ENCODE assay signal across 1 cellular context in genomic region chr6:155328539-155329459, GRCh38.
TF ChIP-seq lines count a peak whose summit lies in the region.

No MANE protein-coding gene starts in this region.

TF ChIP-seq in HepG2, 621 proteins besides CTCF, POLR2A, EP300 and RAD21 (continued from another document and continues in another):
- TF ChIP-seq, protein P1, sequence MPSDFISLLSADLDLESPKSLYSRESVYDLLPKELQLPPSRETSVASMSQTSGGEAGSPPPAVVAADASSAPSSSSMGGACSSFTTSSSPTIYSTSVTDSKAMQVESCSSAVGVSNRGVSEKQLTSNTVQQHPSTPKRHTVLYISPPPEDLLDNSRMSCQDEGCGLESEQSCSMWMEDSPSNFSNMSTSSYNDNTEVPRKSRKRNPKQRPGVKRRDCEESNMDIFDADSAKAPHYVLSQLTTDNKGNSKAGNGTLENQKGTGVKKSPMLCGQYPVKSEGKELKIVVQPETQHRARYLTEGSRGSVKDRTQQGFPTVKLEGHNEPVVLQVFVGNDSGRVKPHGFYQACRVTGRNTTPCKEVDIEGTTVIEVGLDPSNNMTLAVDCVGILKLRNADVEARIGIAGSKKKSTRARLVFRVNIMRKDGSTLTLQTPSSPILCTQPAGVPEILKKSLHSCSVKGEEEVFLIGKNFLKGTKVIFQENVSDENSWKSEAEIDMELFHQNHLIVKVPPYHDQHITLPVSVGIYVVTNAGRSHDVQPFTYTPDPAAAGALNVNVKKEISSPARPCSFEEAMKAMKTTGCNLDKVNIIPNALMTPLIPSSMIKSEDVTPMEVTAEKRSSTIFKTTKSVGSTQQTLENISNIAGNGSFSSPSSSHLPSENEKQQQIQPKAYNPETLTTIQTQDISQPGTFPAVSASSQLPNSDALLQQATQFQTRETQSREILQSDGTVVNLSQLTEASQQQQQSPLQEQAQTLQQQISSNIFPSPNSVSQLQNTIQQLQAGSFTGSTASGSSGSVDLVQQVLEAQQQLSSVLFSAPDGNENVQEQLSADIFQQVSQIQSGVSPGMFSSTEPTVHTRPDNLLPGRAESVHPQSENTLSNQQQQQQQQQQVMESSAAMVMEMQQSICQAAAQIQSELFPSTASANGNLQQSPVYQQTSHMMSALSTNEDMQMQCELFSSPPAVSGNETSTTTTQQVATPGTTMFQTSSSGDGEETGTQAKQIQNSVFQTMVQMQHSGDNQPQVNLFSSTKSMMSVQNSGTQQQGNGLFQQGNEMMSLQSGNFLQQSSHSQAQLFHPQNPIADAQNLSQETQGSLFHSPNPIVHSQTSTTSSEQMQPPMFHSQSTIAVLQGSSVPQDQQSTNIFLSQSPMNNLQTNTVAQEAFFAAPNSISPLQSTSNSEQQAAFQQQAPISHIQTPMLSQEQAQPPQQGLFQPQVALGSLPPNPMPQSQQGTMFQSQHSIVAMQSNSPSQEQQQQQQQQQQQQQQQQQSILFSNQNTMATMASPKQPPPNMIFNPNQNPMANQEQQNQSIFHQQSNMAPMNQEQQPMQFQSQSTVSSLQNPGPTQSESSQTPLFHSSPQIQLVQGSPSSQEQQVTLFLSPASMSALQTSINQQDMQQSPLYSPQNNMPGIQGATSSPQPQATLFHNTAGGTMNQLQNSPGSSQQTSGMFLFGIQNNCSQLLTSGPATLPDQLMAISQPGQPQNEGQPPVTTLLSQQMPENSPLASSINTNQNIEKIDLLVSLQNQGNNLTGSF (CRISPR knock-in tag; IDR thresholded peaks at IDR 0.05): no peak
- TF ChIP-seq ZNF749 (CRISPR knock-in tag; IDR thresholded peaks at IDR 0.05; ENCODE audit: borderline replicate concordance) (peak; percentile 69; the same call in 1 of the 2 replicates), MIER3 (CRISPR knock-in tag; IDR thresholded peaks at IDR 0.05; ENCODE audit: borderline replicate concordance) (peak; percentile 89; the same call in 1 of the 2 replicates), BRCA1 (CRISPR knock-in tag; IDR thresholded peaks at IDR 0.05) (0 out of 2 replicates have a peak, but pooled peaks have one; percentile 62), ZNF572 (CRISPR knock-in tag; IDR thresholded peaks at IDR 0.05) (no peak), ZFP41 (CRISPR knock-in tag; IDR thresholded peaks at IDR 0.05; ENCODE audit: borderline replicate concordance) (0 out of 2 replicates have a peak, but pooled peaks have one; percentile 71), ZFP1 (CRISPR knock-in tag; IDR thresholded peaks at IDR 0.05) (peak; percentile 83; the same call in 1 of the 2 replicates), ZNF136 (CRISPR knock-in tag; IDR thresholded peaks at IDR 0.05; ENCODE audit: low read depth) (no peak), E2F2 (CRISPR knock-in tag; IDR thresholded peaks at IDR 0.05; ENCODE audit: borderline replicate concordance) (no peak), SYNCRIP (IDR thresholded peaks at IDR 0.05; ENCODE audit: insufficient read depth, low read depth, low read length) (no peak), HNF1A (IDR thresholded peaks at IDR 0.05; ENCODE audit: low read depth) (peak; percentile 93), HNF1A (CRISPR knock-in tag; IDR thresholded peaks at IDR 0.05; ENCODE audit: borderline replicate concordance) (peak; percentile 94; the same call in 1 of the 2 replicates), TSC22D2 (CRISPR knock-in tag; IDR thresholded peaks at IDR 0.05; ENCODE audit: borderline replicate concordance) (peak; percentile 78; the same call in 1 of the 2 replicates), RFXAP (CRISPR knock-in tag; IDR thresholded peaks at IDR 0.05; ENCODE audit: borderline replicate concordance) (peak; percentile 58; the same call in 1 of the 2 replicates), TFDP1 (CRISPR knock-in tag; IDR thresholded peaks at IDR 0.05; ENCODE audit: borderline replicate concordance) (no peak; the same call in 1 of the 2 replicates), HOXA7 (CRISPR knock-in tag; IDR thresholded peaks at IDR 0.05) (no peak), CEBPB (IDR thresholded peaks at IDR 0.05; ENCODE audit: borderline replicate concordance, low read depth, low read length) (peak; percentile 87), ZMYM4 (CRISPR knock-in tag; IDR thresholded peaks at IDR 0.05) (peak; percentile 62), DNMT3B (CRISPR knock-in tag; conservative IDR thresholded peaks at IDR 0.05) (no peak; the same call in none of the 2 replicates), PHB2 (IDR thresholded peaks at IDR 0.05; ENCODE audit: partially characterized antibody) (no peak), ZNF34 (CRISPR knock-in tag; IDR thresholded peaks at IDR 0.05; ENCODE audit: borderline replicate concordance) (no peak), STAG1 (CRISPR knock-in tag; IDR thresholded peaks at IDR 0.05) (peak; percentile 46), ZNF17 (CRISPR knock-in tag; IDR thresholded peaks at IDR 0.05) (0 out of 2 replicates have a peak, but pooled peaks have one; percentile 7), ZNF576 (CRISPR knock-in tag; IDR thresholded peaks at IDR 0.05) (no peak), ZNF20 (CRISPR knock-in tag; IDR thresholded peaks at IDR 0.05) (0 out of 2 replicates have a peak, but pooled peaks have one; percentile 42), NCOA1 (CRISPR knock-in tag; IDR thresholded peaks at IDR 0.05) (peak; percentile 96), PBX3 (CRISPR knock-in tag; IDR thresholded peaks at IDR 0.05; ENCODE audit: borderline replicate concordance) (no peak), MXD3 (CRISPR knock-in tag; IDR thresholded peaks at IDR 0.05) (no peak), NFKBIZ (CRISPR knock-in tag; IDR thresholded peaks at IDR 0.05) (peak; percentile 98), ZSCAN25 (CRISPR knock-in tag; IDR thresholded peaks at IDR 0.05) (no peak), ADNP (CRISPR knock-in tag; IDR thresholded peaks at IDR 0.05) (no peak), SIX1 (CRISPR knock-in tag; IDR thresholded peaks at IDR 0.05; ENCODE audit: borderline replicate concordance) (peak; percentile 77; the same call in 1 of the 2 replicates), HDAC1 (CRISPR knock-in tag; IDR thresholded peaks at IDR 0.05) (no peak; the same call in none of the 2 replicates), JUN (CRISPR knock-in tag; IDR thresholded peaks at IDR 0.05) (no peak; the same call in 1 of the 2 replicates), ARNT2 (CRISPR knock-in tag; IDR thresholded peaks at IDR 0.05; ENCODE audit: low read depth) (0 out of 2 replicates have a peak, but pooled peaks have one; percentile 48), PTBP1 (IDR thresholded peaks at IDR 0.05; ENCODE audit: low read depth, low read length, poor library complexity, severe bottlenecking) (no peak)
- TF ChIP-seq, protein P2, sequence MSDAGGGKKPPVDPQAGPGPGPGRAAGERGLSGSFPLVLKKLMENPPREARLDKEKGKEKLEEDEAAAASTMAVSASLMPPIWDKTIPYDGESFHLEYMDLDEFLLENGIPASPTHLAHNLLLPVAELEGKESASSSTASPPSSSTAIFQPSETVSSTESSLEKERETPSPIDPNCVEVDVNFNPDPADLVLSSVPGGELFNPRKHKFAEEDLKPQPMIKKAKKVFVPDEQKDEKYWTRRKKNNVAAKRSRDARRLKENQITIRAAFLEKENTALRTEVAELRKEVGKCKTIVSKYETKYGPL (CRISPR knock-in tag; IDR thresholded peaks at IDR 0.05): peak; percentile 92
- TF ChIP-seq, protein P3, sequence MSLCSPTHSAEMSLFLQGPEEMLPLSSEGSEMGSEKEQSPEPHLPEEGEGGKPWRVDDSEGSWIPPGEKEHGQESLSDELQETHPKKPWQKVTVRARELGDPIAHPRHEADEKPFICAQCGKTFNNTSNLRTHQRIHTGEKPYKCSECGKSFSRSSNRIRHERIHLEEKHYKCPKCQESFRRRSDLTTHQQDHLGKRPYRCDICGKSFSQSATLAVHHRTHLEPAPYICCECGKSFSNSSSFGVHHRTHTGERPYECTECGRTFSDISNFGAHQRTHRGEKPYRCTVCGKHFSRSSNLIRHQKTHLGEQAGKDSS (CRISPR knock-in tag; IDR thresholded peaks at IDR 0.05; ENCODE audit: borderline replicate concordance, low read depth): peak; percentile 60
- TF ChIP-seq, protein P4, sequence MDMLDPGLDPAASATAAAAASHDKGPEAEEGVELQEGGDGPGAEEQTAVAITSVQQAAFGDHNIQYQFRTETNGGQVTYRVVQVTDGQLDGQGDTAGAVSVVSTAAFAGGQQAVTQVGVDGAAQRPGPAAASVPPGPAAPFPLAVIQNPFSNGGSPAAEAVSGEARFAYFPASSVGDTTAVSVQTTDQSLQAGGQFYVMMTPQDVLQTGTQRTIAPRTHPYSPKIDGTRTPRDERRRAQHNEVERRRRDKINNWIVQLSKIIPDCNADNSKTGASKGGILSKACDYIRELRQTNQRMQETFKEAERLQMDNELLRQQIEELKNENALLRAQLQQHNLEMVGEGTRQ (IDR thresholded peaks at IDR 0.05; ENCODE audit: low read depth, low read length): no peak
- TF ChIP-seq, protein P4 (CRISPR knock-in tag; IDR thresholded peaks at IDR 0.05; ENCODE audit: borderline replicate concordance): peak; percentile 27; the same call in 1 of the 2 replicates
- TF ChIP-seq, protein P5, sequence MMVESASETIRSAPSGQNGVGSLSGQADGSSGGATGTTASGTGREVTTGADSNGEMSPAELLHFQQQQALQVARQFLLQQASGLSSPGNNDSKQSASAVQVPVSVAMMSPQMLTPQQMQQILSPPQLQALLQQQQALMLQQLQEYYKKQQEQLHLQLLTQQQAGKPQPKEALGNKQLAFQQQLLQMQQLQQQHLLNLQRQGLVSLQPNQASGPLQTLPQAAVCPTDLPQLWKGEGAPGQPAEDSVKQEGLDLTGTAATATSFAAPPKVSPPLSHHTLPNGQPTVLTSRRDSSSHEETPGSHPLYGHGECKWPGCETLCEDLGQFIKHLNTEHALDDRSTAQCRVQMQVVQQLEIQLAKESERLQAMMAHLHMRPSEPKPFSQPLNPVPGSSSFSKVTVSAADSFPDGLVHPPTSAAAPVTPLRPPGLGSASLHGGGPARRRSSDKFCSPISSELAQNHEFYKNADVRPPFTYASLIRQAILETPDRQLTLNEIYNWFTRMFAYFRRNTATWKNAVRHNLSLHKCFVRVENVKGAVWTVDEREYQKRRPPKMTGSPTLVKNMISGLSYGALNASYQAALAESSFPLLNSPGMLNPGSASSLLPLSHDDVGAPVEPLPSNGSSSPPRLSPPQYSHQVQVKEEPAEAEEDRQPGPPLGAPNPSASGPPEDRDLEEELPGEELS (CRISPR knock-in tag; IDR thresholded peaks at IDR 0.05): peak; percentile 96
